In the genomic region with DNA sequence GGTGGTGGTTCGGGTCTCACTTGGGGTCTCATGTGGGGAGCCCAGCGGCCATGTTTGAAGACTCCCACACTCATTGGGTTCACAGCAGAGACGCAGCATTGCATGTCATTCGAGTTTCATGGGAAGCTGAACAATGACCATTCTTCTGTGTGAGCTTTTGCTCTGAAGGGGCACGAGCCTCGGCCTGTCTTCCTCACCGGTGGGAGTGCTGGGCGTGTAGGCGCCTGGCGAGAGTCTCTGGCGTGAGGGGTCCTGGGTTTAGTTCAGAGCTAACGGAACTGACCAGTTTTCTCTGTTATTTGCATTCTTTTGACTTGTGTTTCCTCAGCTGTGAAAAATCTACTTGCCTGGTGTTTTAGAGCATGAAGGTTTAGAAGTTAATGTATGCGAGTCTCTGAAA, we compare ENCODE assay signal across 15 cellular contexts.
"Had no signal": no experiment of that assay in that cellular context is flagged by ENCODE, and none has a peak within 500 bp of the region (broad histone marks: within the 10 kb centered on the region; RNA-seq: fewer than 3 reads in every experiment).

No MANE protein-coding gene starts in this region.

- DNase-seq: activated CD4-positive, CD25-positive, alpha-beta regulatory T cell; esophagus squamous epithelium; naive B cell; stimulated activated naive CD4-positive, alpha-beta T cell; T-helper 17 cell had no signal

- H3K27ac Mint-ChIP-seq: activated naive CD4-positive, alpha-beta T cell treated with anti-CD3 and anti-CD28 coated beads, Interleukin-2, amount 10 ng/mL, durations not matched to agents 7 days and 5 days; activated naive CD8-positive, alpha-beta T cell treated with anti-CD3 and anti-CD28 coated beads, Interleukin-2, amount 50 U/mL, for 24 hours; effector memory CD8-positive, alpha-beta T cell; T-helper 17 cell had no signal

- H3K9me3 ChIP-seq: body of pancreas, esophagus squamous epithelium, gastrocnemius medialis, neutrophil, thoracic aorta had no signal

- H3K36me3 Mint-ChIP-seq: activated naive CD4-positive, alpha-beta T cell treated with anti-CD3 and anti-CD28 coated beads, Interleukin-2, amount 10 ng/mL, durations not matched to agents 7 days and 5 days; memory B cell; naive B cell had no signal

- H3K36me3 ChIP-seq: gastrocnemius medialis, neutrophil had no signal

- H3K9me3 Mint-ChIP-seq: activated naive CD4-positive, alpha-beta T cell treated with anti-CD3 and anti-CD28 coated beads, Interleukin-2, amount 10 ng/mL, durations not matched to agents 7 days and 5 days; activated naive CD8-positive, alpha-beta T cell treated with anti-CD3 and anti-CD28 coated beads, Interleukin-2, amount 50 U/mL, for 24 hours; effector memory CD8-positive, alpha-beta T cell; memory B cell; naive B cell; type B pancreatic cell had no signal

- H3K4me1 ChIP-seq: esophagus squamous epithelium, gastrocnemius medialis had no signal

- H3K79me2 ChIP-seq: parathyroid adenoma had no signal

- H3K27me3 Mint-ChIP-seq: activated naive CD8-positive, alpha-beta T cell treated with anti-CD3 and anti-CD28 coated beads, Interleukin-2, amount 50 U/mL, for 24 hours; effector memory CD8-positive, alpha-beta T cell; memory B cell; naive B cell; type B pancreatic cell had no signal

- H3K4me3 Mint-ChIP-seq: activated naive CD4-positive, alpha-beta T cell treated with anti-CD3 and anti-CD28 coated beads, Interleukin-2, amount 10 ng/mL, durations not matched to agents 7 days and 5 days; activated naive CD8-positive, alpha-beta T cell treated with anti-CD3 and anti-CD28 coated beads, Interleukin-2, amount 50 U/mL, for 24 hours; effector memory CD8-positive, alpha-beta T cell; naive B cell; T-helper 17 cell; type B pancreatic cell had no signal

- H3K9ac ChIP-seq: parathyroid adenoma had no signal

- ATAC-seq: effector memory CD8-positive, alpha-beta T cell; gastrocnemius medialis; T-helper 17 cell had no signal

- H3K4me3 ChIP-seq: body of pancreas, esophagus squamous epithelium, gastrocnemius medialis, thoracic aorta had no signal

- H3K27ac ChIP-seq: esophagus squamous epithelium, gastrocnemius medialis, neutrophil, parathyroid adenoma, thoracic aorta had no signal

- H3K27me3 ChIP-seq: body of pancreas, esophagus squamous epithelium, gastrocnemius medialis, neutrophil had no signal
